Comparison of ENCODE assay signal across 16 cellular contexts in genomic region chr6:157596886-157597285, GRCh38.
DNase-seq lines count a peak whose midpoint lies in the region; ATAC-seq and TF ChIP-seq lines count a peak whose summit lies in the region.
"Had no signal": no experiment of that assay in that cellular context is flagged by ENCODE, and none has a peak within 500 bp of the region (broad histone marks: within the 10 kb centered on the region; RNA-seq: fewer than 3 reads in every experiment).

No MANE protein-coding gene starts in this region.

- no peaks in the 10 kb centered on the region for H3K9me3 ChIP-seq in adipocyte (ENCODE audit: control insufficient read depth, low read length)
- H3K9me3 ChIP-seq: ovary had no signal

- peak overlapping the region; percentile 73 for H3K27ac ChIP-seq in C4-2B
- H3K27ac ChIP-seq: ovary had no signal

- peaks cover 50% of the 10 kb centered on the region for H3K36me3 Mint-ChIP-seq in stimulated activated memory B cell treated with anti-CD40 and anti-IgM and Interleukin-4, amounts not matched to agents 10 μg/mL and 1 μg/mL and 100 μg/mL, for 72 hours
- no peaks in the 10 kb centered on the region for H3K36me3 Mint-ChIP-seq in natural killer cell treated with Interleukin-12 subunit alpha and Interleukin-12 subunit beta and Interleukin-15 and Interleukin-18, amount 100 ng/mL, for 72 hours

- TF ChIP-seq CTCF in C4-2B (conservative IDR thresholded peaks at IDR 0.05) = no peak

- H3K4me1 ChIP-seq in adipocyte (ENCODE audit: control insufficient read depth, insufficient read depth, low read length) = no peaks in the 10 kb centered on the region

- H3K27ac Mint-ChIP-seq in stimulated activated memory B cell treated with anti-CD40 and anti-IgM and Interleukin-4, amounts not matched to agents 10 μg/mL and 1 μg/mL and 100 μg/mL, for 72 hours = peak overlapping the region; percentile 81
- H3K27ac Mint-ChIP-seq in natural killer cell treated with Interleukin-12 subunit alpha and Interleukin-12 subunit beta and Interleukin-15 and Interleukin-18, amount 100 ng/mL, for 72 hours = no peak overlapping the region
- H3K27ac Mint-ChIP-seq: T-helper 1 cell treated with Interleukin-12 subunit alpha and Interleukin-12 subunit beta and Interleukin-4 antibody, amounts not matched to agents 30 μg/mL and 1 μg/mL, for 36 hours had no signal

- H3K9me3 Mint-ChIP-seq in stimulated activated memory B cell treated with anti-CD40 and anti-IgM and Interleukin-4, amounts not matched to agents 10 μg/mL and 1 μg/mL and 100 μg/mL, for 72 hours = no peaks in the 10 kb centered on the region
- no peaks in the 10 kb centered on the region for H3K9me3 Mint-ChIP-seq in natural killer cell treated with Interleukin-12 subunit alpha and Interleukin-12 subunit beta and Interleukin-15 and Interleukin-18, amount 100 ng/mL, for 72 hours
- H3K9me3 Mint-ChIP-seq: T-helper 1 cell treated with Interleukin-12 subunit alpha and Interleukin-12 subunit beta and Interleukin-4 antibody, amounts not matched to agents 30 μg/mL and 1 μg/mL, for 36 hours had no signal

- H3K27me3 ChIP-seq in adipocyte (replicated peaks; ENCODE audit: control insufficient read depth, insufficient read depth, low read length) = no peaks in the 10 kb centered on the region
- H3K27me3 ChIP-seq: ovary had no signal

- H3K36me3 ChIP-seq in adipocyte (ENCODE audit: control insufficient read depth, insufficient read depth, low read length, severe bottlenecking) = no peaks in the 10 kb centered on the region
- H3K36me3 ChIP-seq: ovary had no signal

- no peak overlapping the region for H3K9ac ChIP-seq in adipocyte (ENCODE audit: low read length)

- H3K4me1 Mint-ChIP-seq in stimulated activated memory B cell treated with anti-CD40 and anti-IgM and Interleukin-4, amounts not matched to agents 10 μg/mL and 1 μg/mL and 100 μg/mL, for 72 hours = peaks cover 52% of the 10 kb centered on the region
- H3K4me1 Mint-ChIP-seq in natural killer cell treated with Interleukin-12 subunit alpha and Interleukin-12 subunit beta and Interleukin-15 and Interleukin-18, amount 100 ng/mL, for 72 hours (ENCODE audit: low read depth in 2 of 2) = peaks cover 8 to 13% of the 10 kb centered on the region in 2 donors

- peak; percentile 28 for DNase-seq in adipocyte (ENCODE audit: low read depth)
- peak; percentile 64 for DNase-seq in iris pigment epithelial cell (ENCODE audit: low read depth)
- no peak for DNase-seq in natural killer cell treated with Interleukin-12 subunit alpha and Interleukin-12 subunit beta and Interleukin-15 and Interleukin-18, amount 100 ng/mL, for 72 hours (ENCODE audit: low spot score)
- no peak for DNase-seq in T-helper 1 cell
- DNase-seq: central memory CD4-positive, alpha-beta T cell; effector memory CD4-positive, alpha-beta T cell; NCI-H187 treated with DMSO at 0.1 percent for 48 hours; NCI-H446 treated with DMSO at 0.1 percent for 48 hours had no signal

- H3K4me3 Mint-ChIP-seq in stimulated activated memory B cell treated with anti-CD40 and anti-IgM and Interleukin-4, amounts not matched to agents 10 μg/mL and 1 μg/mL and 100 μg/mL, for 72 hours = no peak overlapping the region
- H3K4me3 Mint-ChIP-seq in natural killer cell treated with Interleukin-12 subunit alpha and Interleukin-12 subunit beta and Interleukin-15 and Interleukin-18, amount 100 ng/mL, for 72 hours = no peak overlapping the region
- H3K4me3 Mint-ChIP-seq: GM23338; T-helper 1 cell treated with Interleukin-12 subunit alpha and Interleukin-12 subunit beta and Interleukin-4 antibody, amounts not matched to agents 30 μg/mL and 1 μg/mL, for 36 hours had no signal

- no peaks in the 10 kb centered on the region for H3K27me3 Mint-ChIP-seq in stimulated activated memory B cell treated with anti-CD40 and anti-IgM and Interleukin-4, amounts not matched to agents 10 μg/mL and 1 μg/mL and 100 μg/mL, for 72 hours
- H3K27me3 Mint-ChIP-seq in natural killer cell treated with Interleukin-12 subunit alpha and Interleukin-12 subunit beta and Interleukin-15 and Interleukin-18, amount 100 ng/mL, for 72 hours = no peaks in the 10 kb centered on the region

- H3K4me3 ChIP-seq in adipocyte (ENCODE audit: low read length) = no peak overlapping the region
- H3K4me3 ChIP-seq: GM23338, ovary, skin epidermis had no signal

- no peak for ATAC-seq in stimulated activated memory B cell treated with anti-CD40 and anti-IgM and Interleukin-4, amounts not matched to agents 10 μg/mL and 1 μg/mL and 100 μg/mL, for 72 hours
- no peak for ATAC-seq in natural killer cell treated with Interleukin-12 subunit alpha and Interleukin-12 subunit beta and Interleukin-15 and Interleukin-18, amount 100 ng/mL, for 72 hours
- ATAC-seq in GM19467 (IDR thresholded peaks at IDR 0.05; ENCODE audit: unreplicated experiment) = no peak
- no peak for ATAC-seq in HG03342 (IDR thresholded peaks at IDR 0.05; ENCODE audit: unreplicated experiment)

Comparison
In these comparisons a context has a peak if more than half of its experiments do, and no peak if none do; other contexts are left out.
1. DNase-seq: peak in adipocyte (single experiment) and iris pigment epithelial cell (single experiment); none in natural killer cell treated with Interleukin-12 subunit alpha and Interleukin-12 subunit beta and Interleukin-15 and Interleukin-18, amount 100 ng/mL, for 72 hours (single experiment) and T-helper 1 cell (0 of 5).